Comparison of ENCODE assay signal across 29 cellular contexts in genomic region chr14:67900188-67900587, GRCh38.
"Had no signal": no experiment of that assay in that cellular context is flagged by ENCODE, and none has a peak within 500 bp of the region (broad histone marks: within the 10 kb centered on the region; RNA-seq: fewer than 3 reads in every experiment).

No MANE protein-coding gene starts in this region.

- H3K4me3 ChIP-seq: body of pancreas had no signal

- H3K9ac ChIP-seq: KMS-11 had no signal

- H3K27ac Mint-ChIP-seq: activated CD4-positive, alpha-beta T cell treated with anti-CD3 and anti-CD28 coated beads for 36 hours; activated CD8-positive, alpha-beta T cell treated with anti-CD3 and anti-CD28 coated beads for 36 hours; activated naive CD8-positive, alpha-beta T cell treated with anti-CD3 and anti-CD28 coated beads, Interleukin-2, amount 10 ng/mL, durations not matched to agents 7 days and 5 days; activated T-cell treated with anti-CD3 and anti-CD28 coated beads, Interleukin-2, amount 50 U/mL, for 72 hours; activated T-helper 2 cell treated with anti-CD3 and anti-CD28 coated beads, Interferon-gamma antibody, Interleukin-2, Interleukin-4, amounts not matched to agents 10 μg/mL and 5 μg/mL and 100 μg/mL, durations not matched to agents 14 hours and 24 hours and 36 hours had no signal

- H3K27me3 Mint-ChIP-seq: activated CD4-positive, alpha-beta T cell treated with anti-CD3 and anti-CD28 coated beads for 36 hours; activated CD8-positive, alpha-beta T cell treated with anti-CD3 and anti-CD28 coated beads for 36 hours; activated naive CD8-positive, alpha-beta T cell treated with anti-CD3 and anti-CD28 coated beads, Interleukin-2, amount 10 ng/mL, durations not matched to agents 7 days and 5 days had no signal

- H3K9me3 ChIP-seq: body of pancreas had no signal

- ATAC-seq: activated CD4-positive, alpha-beta T cell treated with anti-CD3 and anti-CD28 coated beads for 36 hours; activated CD8-positive, alpha-beta T cell treated with anti-CD3 and anti-CD28 coated beads for 36 hours; activated T-cell treated with anti-CD3 and anti-CD28 coated beads, Interleukin-2, amount 50 U/mL, for 72 hours; body of pancreas; Panc1; Right ventricle myocardium inferior had no signal

- H3K4me3 Mint-ChIP-seq: activated CD4-positive, alpha-beta T cell treated with anti-CD3 and anti-CD28 coated beads for 36 hours; activated CD8-positive, alpha-beta T cell treated with anti-CD3 and anti-CD28 coated beads for 36 hours; activated naive CD8-positive, alpha-beta T cell treated with anti-CD3 and anti-CD28 coated beads, Interleukin-2, amount 10 ng/mL, durations not matched to agents 7 days and 5 days; activated T-cell treated with anti-CD3 and anti-CD28 coated beads, Interleukin-2, amount 50 U/mL, for 72 hours had no signal

- DNase-seq: activated CD4-positive, alpha-beta T cell treated with anti-CD3 and anti-CD28 coated beads for 36 hours; activated CD4-positive, alpha-beta T cell treated with anti-CD3 and anti-CD28 coated beads, Interleukin-2, amount 50 U/mL, for 1 hour; activated CD8-positive, alpha-beta memory T cell treated with anti-CD3 and anti-CD28 coated beads, Interleukin-2, amount 50 U/mL, for 4 hours; activated CD8-positive, alpha-beta T cell treated with anti-CD3 and anti-CD28 coated beads for 36 hours; activated naive CD4-positive, alpha-beta T cell treated with anti-CD3 and anti-CD28 coated beads, Interleukin-2, amount 50 U/mL, for 16 hours; activated naive CD8-positive, alpha-beta T cell treated with anti-CD3 and anti-CD28 coated beads, Interleukin-2, amount 10 ng/mL, durations not matched to agents 7 days and 5 days; activated T-cell treated with anti-CD3 and anti-CD28 coated beads, Interleukin-2, amount 50 U/mL, for 72 hours; aorta; body of pancreas; central memory CD4-positive, alpha-beta T cell; NCI-H1092; NCI-H1417 treated with DMSO at 0.1 percent for 48 hours; NCI-H1694; NCI-H2029; NCI-H2107; NCI-H345; NCI-H510A; NCI-H526 treated with DMSO at 0.1 percent for 48 hours; NCI-H82; RPMI8226; T-helper 2 cell; T1000 had no signal

- H3K27me3 ChIP-seq: body of pancreas had no signal

- H3K4me2 ChIP-seq: KMS-11 had no signal

- FAIRE-seq: bronchial epithelial cell, TTC549 had no signal

- H3K4me1 ChIP-seq: body of pancreas had no signal

- H3K27ac ChIP-seq: body of pancreas, KMS-11, VCaP had no signal
